ENCODE assay signal across 8 cellular contexts in genomic region chr21:34073032-34073748, GRCh38. TPM values are rescaled to one million over a fixed set of nuclear protein-coding genes. Genes with fewer than 3 reads are reported as not detected.
A peak's percentile ranks its signal among the peaks of the same experiment; 100 is the strongest.
DNase-seq lines count a peak whose midpoint lies in the region; ATAC-seq, FAIRE-seq and TF ChIP-seq lines count a peak whose summit lies in the region.

Gene MRPS6, plus strand, starts transcription at chr21:34073578. Its CDS starts 123 bp downstream, at chr21:34073701.
Gene SLC5A3, plus strand, starts transcription at chr21:34073578. Its CDS starts 21,621 bp downstream, at chr21:34095199.

- H3K9me3 ChIP-seq in BE2C, result no peaks in the 10 kb centered on the region
- H3K9me3 ChIP-seq in HepG2 (ENCODE audit: low read length), result no peaks in the 10 kb centered on the region

- peaks cover 7% of the 10 kb centered on the region for H4K20me1 ChIP-seq in HepG2 (ENCODE audit: insufficient read depth, low read length)

- CTCF ChIA-PET in HepG2 (lab: Yijun Ruan, JAX; ENCODE audit: low intra/inter-chr PET ratio, low total read pairs), result no interaction called here

- peak within 1 kb of the TSS; percentile 80 for H3K9ac ChIP-seq in HepG2 (ENCODE audit: insufficient read depth, low read depth, low read length)

- H3K27ac ChIP-seq in HepG2 (ENCODE audit: extremely low read length, insufficient read depth, low read length), result peak within 1 kb of the TSS; percentile 74

- ATAC-seq in HG03432 (IDR thresholded peaks at IDR 0.05; ENCODE audit: unreplicated experiment), result peak; percentile 85
- peak; percentile 84 for ATAC-seq in HepG2

- H3K4me1 ChIP-seq in BE2C, result peaks cover 2% of the 10 kb centered on the region
- peaks cover 46% of the 10 kb centered on the region for H3K4me1 ChIP-seq in HepG2 (ENCODE audit: insufficient read depth, low read length)

- in situ Hi-C loops in HepG2 (cut with HindIII; ENCODE audit: extremely low pct_ligation_motif_present, low pct_unique_long_range_greater_than_20kb), result loop anchor here (5.0 to 10.0 kb wide), 2 partner anchors 132 to 151 kb away; no protein-coding TSS in a partner anchor

- TF ChIP-seq POLR2A in GM19193 (IDR thresholded peaks at IDR 0.05; ENCODE audit: extremely low read depth, insufficient read depth, insufficient read length) (peak; percentile 96), HepG2 (IDR thresholded peaks at IDR 0.05; ENCODE audit: insufficient read depth in 1 of 2, low read depth in 2 of 2, low read length in 2 of 2) (peak; percentile 94 to 99)

- intact Hi-C loops in HepG2 (cut with micrococcal nuclease; ENCODE audit: unreplicated experiment), result loop anchor here (2.0 to 5.0 kb wide), 2 partner anchors 151 to 276 kb away; no protein-coding TSS in a partner anchor

- peak within 1 kb of the TSS; percentile 78 for H3K4me3 ChIP-seq in BE2C (ENCODE audit: low read depth, low read length)
- peak within 1 kb of the TSS; percentile 76 to 84 (median 78) for H3K4me3 ChIP-seq in HepG2 (replicated peaks in 1 of 3; ENCODE audit: insufficient read depth in 1 of 3, low read depth in 2 of 3, low read length in 3 of 3)

- TF ChIP-seq EP300 in HepG2 (IDR thresholded peaks at IDR 0.05; ENCODE audit: low read depth in 2 of 2, low read length in 2 of 2), result no peak
- no peak for TF ChIP-seq EP300 in HepG2 (CRISPR knock-in tag; IDR thresholded peaks at IDR 0.05; ENCODE audit: borderline replicate concordance)

- BruUV-seq in HepG2 (replicated peaks; lab: Mats Ljungman, UMichigan), result no TSS peak

- POLR2A ChIA-PET in HepG2 (lab: Yijun Ruan, JAX), result interaction anchor here (0.7 to 1.3 kb wide), 5 partner anchors 15 to 168 kb away, joined by 3 to 5 read pairs (median 4); no protein-coding TSS in a partner anchor

- TF ChIP-seq CTCF in BE2C (IDR thresholded peaks at IDR 0.05; ENCODE audit: low read depth, low read length) (peak; percentile 15; the same call in 1 of the 2 replicates), HepG2 (CRISPR knock-in tag; IDR thresholded peaks at IDR 0.05) (peak; percentile 73)

- H3K27me3 ChIP-seq in BE2C (no peaks in the 10 kb centered on the region), HepG2 (ENCODE audit: control insufficient read depth in 1 of 2, insufficient read depth in 2 of 2, low read length in 2 of 2) (0 out of 5 replicates have a peak, but pooled peaks cover 0 to 4% of the 10 kb centered on the region in 2 experiments)

- no peak for FAIRE-seq in HepG2 (lab: Jason Lieb, UNC)

- TF ChIP-seq RAD21 in HepG2 (CRISPR knock-in tag; IDR thresholded peaks at IDR 0.05), result peak; percentile 32; the same call in 1 of the 2 replicates

- H3K4me2 ChIP-seq in HepG2 (ENCODE audit: low read depth, low read length), result peak within 1 kb of the TSS; percentile 87

- no peaks in the 10 kb centered on the region; the same call in 1 of the 2 replicates for H3K36me3 ChIP-seq in BE2C
- no peaks in the 10 kb centered on the region; a peak in 1 of 5 replicates for H3K36me3 ChIP-seq in HepG2 (replicated peaks in 1 of 2; ENCODE audit: control insufficient read depth in 1 of 2, insufficient read depth in 2 of 2, low read length in 2 of 2)

- DNase-seq in BE2C (peak; percentile 91), NCI-H526 (lab: John Stamatoyannopoulos, UW) (peak; percentile 54 to 93), dermis blood vessel endothelial cell (peak; percentile 88), HepG2 (ENCODE audit: low spot score) (peak; percentile 47)
- DNase-seq in activated CD4-positive, alpha-beta T cell treated with anti-CD3 and anti-CD28 coated beads, Interleukin-2, amount 50 U/mL, for 24 hours (ENCODE audit: low read depth in 1 of 2, low spot score in 1 of 2), result peak; percentile 53 to 70
- peak; percentile 67 to 68 for DNase-seq in stimulated activated CD4-positive, alpha-beta T cell treated with anti-CD3 and anti-CD28 coated beads, Interleukin-2, amount 100 ng/mL, for 48 hours

- H2AFZ ChIP-seq in HepG2 (ENCODE audit: low read length), result peak within 1 kb of the TSS; percentile 85

- no CpG with 5 or more reads among the region's 104 CpGs for WGBS in HepG2 (ENCODE audit: low lambda C conversion rate)

- H3K79me2 ChIP-seq in HepG2 (ENCODE audit: insufficient read depth, low read length), result peaks cover 19% of the 10 kb centered on the region

TF ChIP-seq in HepG2, 621 proteins besides CTCF, POLR2A, EP300 and RAD21 (continues in another document):
- TF ChIP-seq, protein P1, sequence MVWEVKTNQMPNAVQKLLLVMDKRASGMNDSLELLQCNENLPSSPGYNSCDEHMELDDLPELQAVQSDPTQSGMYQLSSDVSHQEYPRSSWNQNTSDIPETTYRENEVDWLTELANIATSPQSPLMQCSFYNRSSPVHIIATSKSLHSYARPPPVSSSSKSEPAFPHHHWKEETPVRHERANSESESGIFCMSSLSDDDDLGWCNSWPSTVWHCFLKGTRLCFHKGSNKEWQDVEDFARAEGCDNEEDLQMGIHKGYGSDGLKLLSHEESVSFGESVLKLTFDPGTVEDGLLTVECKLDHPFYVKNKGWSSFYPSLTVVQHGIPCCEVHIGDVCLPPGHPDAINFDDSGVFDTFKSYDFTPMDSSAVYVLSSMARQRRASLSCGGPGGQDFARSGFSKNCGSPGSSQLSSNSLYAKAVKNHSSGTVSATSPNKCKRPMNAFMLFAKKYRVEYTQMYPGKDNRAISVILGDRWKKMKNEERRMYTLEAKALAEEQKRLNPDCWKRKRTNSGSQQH (CRISPR knock-in tag; IDR thresholded peaks at IDR 0.05; ENCODE audit: low read depth), result no peak
- no peak for TF ChIP-seq FOXA1 (IDR thresholded peaks at IDR 0.05)
- TF ChIP-seq FOXA1 (CRISPR knock-in tag; IDR thresholded peaks at IDR 0.05), result no peak
- TF ChIP-seq FOXJ3 (CRISPR knock-in tag; IDR thresholded peaks at IDR 0.05; ENCODE audit: borderline replicate concordance), result no peak
- no peak for TF ChIP-seq NR2C2 (CRISPR knock-in tag; IDR thresholded peaks at IDR 0.05; ENCODE audit: borderline replicate concordance)
- TF ChIP-seq NR2F2 (IDR thresholded peaks at IDR 0.05; ENCODE audit: borderline replicate concordance, low read depth), result no peak; the same call in 1 of the 2 replicates
- no peak for TF ChIP-seq SYNCRIP (IDR thresholded peaks at IDR 0.05; ENCODE audit: insufficient read depth, low read depth, low read length)
- peak; percentile 52 for TF ChIP-seq ASH2L (IDR thresholded peaks at IDR 0.05; ENCODE audit: insufficient read length, low read depth, low read length)
- TF ChIP-seq MYNN (CRISPR knock-in tag; IDR thresholded peaks at IDR 0.05; ENCODE audit: low read depth), result no peak
- 0 out of 2 replicates have a peak, but pooled peaks have one; percentile 55 for TF ChIP-seq ZMAT3 (CRISPR knock-in tag; conservative IDR thresholded peaks at IDR 0.05)

RNA-seq across cellular contexts. Expression of gene MRPS6, which starts in this region (rescaled TPM):
- polyA plus RNA-seq in BE2C (2012; ENCODE audit: insufficient read depth, insufficient read length, low read depth), result 16.1 TPM
- total RNA-seq in dermis blood vessel endothelial cell, result 14.3 and 16.3 TPM in 2 replicates
- total RNA-seq in HepG2 (2016; rRNA removed; fragmentation: Illumina TruSeq; extraction: Trizol), result 26.9 and 35.5 TPM in 2 replicates
- 17.1 and 18.4 TPM in 2 replicates for total RNA-seq in HepG2 (2016; cell fraction: cytosol; rRNA removed; fragmentation: Illumina TruSeq; extraction: Trizol; ENCODE audit: low read depth)
- 28.4 and 41.4 TPM in 2 replicates for total RNA-seq in HepG2 (2016; cell fraction: insoluble cytoplasmic fraction; rRNA removed; fragmentation: Illumina TruSeq; extraction: Trizol)
- total RNA-seq in HepG2 (2016; cell fraction: membrane; rRNA removed; fragmentation: Illumina TruSeq; extraction: Trizol), result 25.8 and 27.0 TPM in 2 replicates
- total RNA-seq in HepG2 (2016; cell fraction: nucleus; rRNA removed; fragmentation: Illumina TruSeq; extraction: Trizol), result 20.3 and 20.6 TPM in 2 replicates
- 9.8 and 14.2 TPM in 2 replicates for polyA plus RNA-seq in HepG2 (2011; rRNA removed)
- 11.1 and 11.6 TPM in 2 replicates for polyA plus RNA-seq in HepG2 (2011; cell fraction: cytosol; rRNA removed)
- polyA plus RNA-seq in HepG2 (2011; cell fraction: nucleus; rRNA removed), result 18.4 and 19.2 TPM in 2 replicates
- 25.9 and 47.2 TPM in 2 replicates for polyA plus RNA-seq in HepG2 (2012)
- polyA plus RNA-seq in HepG2 (2016; cell fraction: cytosol; fragmentation: Illumina TruSeq; extraction: Trizol; ENCODE audit: low read depth), result 21.7 and 25.8 TPM in 2 replicates
- polyA plus RNA-seq in HepG2 (2016; cell fraction: insoluble cytoplasmic fraction; fragmentation: Illumina TruSeq; extraction: Trizol; ENCODE audit: low read depth), result 69.3 and 71.8 TPM in 2 replicates
- polyA plus RNA-seq in HepG2 (2016; cell fraction: membrane; fragmentation: Illumina TruSeq; extraction: Trizol; ENCODE audit: low read depth), result 29.0 and 33.1 TPM in 2 replicates
- polyA plus RNA-seq in HepG2 (2016; cell fraction: nucleus; fragmentation: Illumina TruSeq; extraction: Trizol; ENCODE audit: insufficient read depth, low read depth), result 39.3 and 52.2 TPM in 2 replicates
- polyA minus RNA-seq in HepG2 (2011; rRNA and poly(A)+ RNA removed; ENCODE audit: low replicate concordance), result 9.1 and 10.5 TPM in 2 replicates
- 3.3 and 3.4 TPM in 2 replicates for polyA minus RNA-seq in HepG2 (2011; cell fraction: cytosol; rRNA and poly(A)+ RNA removed)
- polyA minus RNA-seq in HepG2 (2011; cell fraction: nucleus; rRNA and poly(A)+ RNA removed), result 21.8 and 24.6 TPM in 2 replicates

RNA-seq across cellular contexts. Expression of gene SLC5A3, which starts in this region (rescaled TPM):
- 1.6 TPM for polyA plus RNA-seq in BE2C (2012; ENCODE audit: insufficient read depth, insufficient read length, low read depth)
- total RNA-seq in dermis blood vessel endothelial cell (39.1 and 45.1 TPM in 2 replicates), HepG2 (2016; rRNA removed; fragmentation: Illumina TruSeq; extraction: Trizol) (10.1 and 11.2 TPM in 2 replicates)
- total RNA-seq in HepG2 (2016; cell fraction: cytosol; rRNA removed; fragmentation: Illumina TruSeq; extraction: Trizol; ENCODE audit: low read depth), result 1.0 and 1.1 TPM in 2 replicates
- total RNA-seq in HepG2 (2016; cell fraction: insoluble cytoplasmic fraction; rRNA removed; fragmentation: Illumina TruSeq; extraction: Trizol), result 9.3 and 10.6 TPM in 2 replicates
- 2.4 and 3.4 TPM in 2 replicates for total RNA-seq in HepG2 (2016; cell fraction: membrane; rRNA removed; fragmentation: Illumina TruSeq; extraction: Trizol)
- total RNA-seq in HepG2 (2016; cell fraction: nucleus; rRNA removed; fragmentation: Illumina TruSeq; extraction: Trizol), result 32.4 and 34.8 TPM in 2 replicates
- polyA plus RNA-seq in HepG2 (2011; rRNA removed), result 4.6 and 5.6 TPM in 2 replicates
- 1.7 and 2.8 TPM in 2 replicates for polyA plus RNA-seq in HepG2 (2011; cell fraction: cytosol; rRNA removed)
- polyA plus RNA-seq in HepG2 (2011; cell fraction: nucleus; rRNA removed), result 7.9 and 9.1 TPM in 2 replicates
- 5.9 and 25.5 TPM in 2 replicates for polyA plus RNA-seq in HepG2 (2012)
- 0.19 and 0.23 TPM in 2 replicates for polyA plus RNA-seq in HepG2 (2016; cell fraction: cytosol; fragmentation: Illumina TruSeq; extraction: Trizol; ENCODE audit: low read depth)
- polyA plus RNA-seq in HepG2 (2016; cell fraction: insoluble cytoplasmic fraction; fragmentation: Illumina TruSeq; extraction: Trizol; ENCODE audit: low read depth), result 2.8 and 3.4 TPM in 2 replicates
- 0.32 and 0.36 TPM in 2 replicates for polyA plus RNA-seq in HepG2 (2016; cell fraction: membrane; fragmentation: Illumina TruSeq; extraction: Trizol; ENCODE audit: low read depth)
- polyA plus RNA-seq in HepG2 (2016; cell fraction: nucleus; fragmentation: Illumina TruSeq; extraction: Trizol; ENCODE audit: insufficient read depth, low read depth), result 12.9 and 13.1 TPM in 2 replicates
- 12.4 and 18.2 TPM in 2 replicates for polyA minus RNA-seq in HepG2 (2011; rRNA and poly(A)+ RNA removed; ENCODE audit: low replicate concordance)
- polyA minus RNA-seq in HepG2 (2011; cell fraction: cytosol; rRNA and poly(A)+ RNA removed), result 14.2 and 15.2 TPM in 2 replicates
- polyA minus RNA-seq in HepG2 (2011; cell fraction: nucleus; rRNA and poly(A)+ RNA removed), result 64.2 and 72.4 TPM in 2 replicates

Comparison
In these comparisons a context has a peak if more than half of its experiments do, and no peak if none do; other contexts are left out.
1. Peak in every context shown above with its lines: DNase-seq, ATAC-seq, H3K4me3 ChIP-seq and H3K27ac ChIP-seq.